9 cellular contexts compared by ENCODE assay signal in genomic region chr10:70283445-70284399, GRCh38. TPM values are rescaled to one million over a fixed set of nuclear protein-coding genes. Genes with fewer than 3 reads are reported as not detected.
DNase-seq lines count a peak whose midpoint lies in the region; ATAC-seq and TF ChIP-seq lines count a peak whose summit lies in the region.
"Had no signal": no experiment of that assay in that cellular context is flagged by ENCODE, and none has a peak within 500 bp of the region (broad histone marks: within the 10 kb centered on the region; RNA-seq: fewer than 3 reads in every experiment).

A gene with protein sequence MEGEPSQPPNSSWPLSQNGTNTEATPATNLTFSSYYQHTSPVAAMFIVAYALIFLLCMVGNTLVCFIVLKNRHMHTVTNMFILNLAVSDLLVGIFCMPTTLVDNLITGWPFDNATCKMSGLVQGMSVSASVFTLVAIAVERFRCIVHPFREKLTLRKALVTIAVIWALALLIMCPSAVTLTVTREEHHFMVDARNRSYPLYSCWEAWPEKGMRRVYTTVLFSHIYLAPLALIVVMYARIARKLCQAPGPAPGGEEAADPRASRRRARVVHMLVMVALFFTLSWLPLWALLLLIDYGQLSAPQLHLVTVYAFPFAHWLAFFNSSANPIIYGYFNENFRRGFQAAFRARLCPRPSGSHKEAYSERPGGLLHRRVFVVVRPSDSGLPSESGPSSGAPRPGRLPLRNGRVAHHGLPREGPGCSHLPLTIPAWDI (minus strand): TSS chr10:70284004. CDS start chr10:70283676, 328 bp downstream.

- H3K4me3 ChIP-seq in HUES6 (ENCODE audit: low read depth, low read length) (peak within 1 kb of the TSS; percentile 50), astrocyte of the cerebellum (ENCODE audit: low read depth, low read length) (peak within 1 kb of the TSS; percentile 11), iPS-18c (ENCODE audit: insufficient read depth, low read depth, low read length) (peak within 1 kb of the TSS; percentile 59), skeletal muscle tissue (ENCODE audit: low read length in 3 of 3) (peak within 1 kb of the TSS in 2 of 3 donors; percentile 29 to 47), OCI-LY7 (ENCODE audit: low read depth, low read length, poor library complexity, severe bottlenecking) (no peak within 1 kb of the TSS)

- H3K79me2 ChIP-seq in OCI-LY7 (ENCODE audit: insufficient read depth, low read depth, low read length) = no peaks in the 10 kb centered on the region

- H3K4me1 ChIP-seq in HUES6 (ENCODE audit: control insufficient read depth, insufficient read depth, low read length) = no peaks in the 10 kb centered on the region
- H3K4me1 ChIP-seq in skeletal muscle tissue (ENCODE audit: control insufficient read depth in 3 of 3, insufficient read depth in 3 of 3, low read length in 3 of 3) = peaks cover 4 to 6% (median 6%) of the 10 kb centered on the region in 3 donors
- H3K4me1 ChIP-seq in OCI-LY7 (ENCODE audit: insufficient read depth, low read length, poor library complexity, severe bottlenecking) = peaks cover 17% of the 10 kb centered on the region

- no peak within 1 kb of the TSS for H2AFZ ChIP-seq in OCI-LY7 (ENCODE audit: low read length)

- POLR2A ChIA-PET in OCI-LY7 (lab: Charles Lee) = no interaction called here

- H3K9ac ChIP-seq in HUES6 (ENCODE audit: low read length) = no peak within 1 kb of the TSS
- peak within 1 kb of the TSS in 1 of 3 donors; percentile 45 for H3K9ac ChIP-seq in skeletal muscle tissue (ENCODE audit: low read depth in 1 of 3, low read length in 3 of 3)

- DNase-seq in astrocyte of the cerebellum (ENCODE audit: low read depth) (no peak), OCI-LY7 (ENCODE audit: low spot score) (no peak)
- DNase-seq in stimulated activated CD4-positive, alpha-beta T cell treated with anti-CD3 and anti-CD28 coated beads, Interleukin-12 subunit alpha, Interleukin-12 subunit beta, amount 100 ng/mL, for 4 hours = no peak
- DNase-seq: activated CD4-positive, alpha-beta memory T cell treated with anti-CD3 and anti-CD28 coated beads for 36 hours had no signal

- H3K9me2 ChIP-seq in OCI-LY7 (ENCODE audit: insufficient read depth, low read length) = no peaks in the 10 kb centered on the region

- no peaks in the 10 kb centered on the region for H3K9me3 ChIP-seq in HUES6 (ENCODE audit: control insufficient read depth, insufficient read depth, low read depth, low read length)
- no peaks in the 10 kb centered on the region for H3K9me3 ChIP-seq in iPS-18c (ENCODE audit: control insufficient read depth, insufficient read depth, low read length)
- H3K9me3 ChIP-seq in skeletal muscle tissue (ENCODE audit: control insufficient read depth in 3 of 3, low read length in 3 of 3) = no peaks in the 10 kb centered on the region
- no peaks in the 10 kb centered on the region for H3K9me3 ChIP-seq in OCI-LY7 (ENCODE audit: low read length)

- no peak within 1 kb of the TSS for H3K27ac ChIP-seq in HUES6 (ENCODE audit: low read depth, low read length)
- H3K27ac ChIP-seq in skeletal muscle tissue (ENCODE audit: low read depth, low read length) = no peak within 1 kb of the TSS
- H3K27ac ChIP-seq in OCI-LY7 (ENCODE audit: low read depth, low read length, poor library complexity, severe bottlenecking) = no peak within 1 kb of the TSS

- intact Hi-C loops in OCI-LY7 (cut with micrococcal nuclease; ENCODE audit: unreplicated experiment) = no loop called here

- in situ Hi-C loops in astrocyte of the cerebellum (cut with HindIII; ENCODE audit: low sequenced_read_pairs) = loop anchor here (5.0 kb wide), 1 partner anchor 39 kb away; no protein-coding TSS in a partner anchor

- H4K20me1 ChIP-seq in OCI-LY7 (ENCODE audit: insufficient read depth, low read length) = no peaks in the 10 kb centered on the region

- TF ChIP-seq CTCF in astrocyte of the cerebellum (IDR thresholded peaks at IDR 0.05; ENCODE audit: low read depth, low read length, missing control alignments) = no peak
- TF ChIP-seq CTCF in OCI-LY7 (conservative IDR thresholded peaks at IDR 0.05; ENCODE audit: low read length) = no peak

- BruUV-seq in OCI-LY7 (replicated peaks; lab: Mats Ljungman, UMichigan) = no TSS peak

- CTCF ChIA-PET in OCI-LY7 (lab: Charles Lee; ENCODE audit: unreplicated experiment) = no interaction called here

- H3K27me3 ChIP-seq in HUES6 (ENCODE audit: control insufficient read depth, insufficient read depth, low read length) = peaks cover 72% of the 10 kb centered on the region
- peaks cover 37 to 43% (median 42%) of the 10 kb centered on the region in 3 donors for H3K27me3 ChIP-seq in skeletal muscle tissue (ENCODE audit: control insufficient read depth in 3 of 3, insufficient read depth in 3 of 3, low read length in 3 of 3)

- ATAC-seq in HG03135 (IDR thresholded peaks at IDR 0.05; ENCODE audit: unreplicated experiment) = no peak
- ATAC-seq: HCT116 had no signal

- H3K36me3 ChIP-seq in HUES6 (ENCODE audit: control insufficient read depth, insufficient read depth, low read length) (no peaks in the 10 kb centered on the region), skeletal muscle tissue (ENCODE audit: control insufficient read depth in 3 of 3, insufficient read depth in 3 of 3, low read length in 3 of 3) (no peaks in the 10 kb centered on the region), OCI-LY7 (ENCODE audit: insufficient read depth, low read length) (no peaks in the 10 kb centered on the region)

- no peak within 1 kb of the TSS for H3K4me2 ChIP-seq in OCI-LY7 (ENCODE audit: low read length)

RNA-seq across cellular contexts. Expression of the gene that starts here (rescaled TPM):
- under 0.01 TPM for total RNA-seq in skeletal muscle tissue
- total RNA-seq in OCI-LY7 (2014; rRNA removed; shearing (Covaris generic)) = not detected in 2 replicates
- not detected in 2 replicates for total RNA-seq in OCI-LY7 (2022)
